In the genomic region with DNA sequence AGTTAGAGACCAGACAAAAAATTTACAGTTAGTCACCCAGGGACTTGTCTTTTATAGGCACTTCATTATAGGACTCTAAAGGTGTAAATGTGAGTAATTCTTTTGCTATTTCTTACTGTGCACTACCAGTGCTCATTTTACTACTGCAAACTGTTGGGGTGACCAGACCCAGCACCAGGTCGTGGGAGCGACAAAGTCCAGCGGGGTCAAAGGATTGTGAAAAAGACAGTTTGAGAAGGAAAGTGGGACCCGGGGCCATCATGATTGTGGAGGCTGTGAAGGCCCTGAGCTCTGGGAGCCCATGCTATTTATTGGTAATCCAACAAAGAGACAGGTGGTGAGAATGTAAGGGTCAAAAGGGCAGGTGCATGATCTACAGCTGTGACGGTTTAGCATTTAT, we compare ENCODE assay signal across 4 cellular contexts. TPM values are rescaled to one million over a fixed set of nuclear protein-coding genes. Genes with fewer than 3 reads are reported as not detected.
"Had no signal": no experiment of that assay in that cellular context is flagged by ENCODE, and none has a peak within 500 bp of the region (broad histone marks: within the 10 kb centered on the region; RNA-seq: fewer than 3 reads in every experiment).

No MANE protein-coding gene starts in this region.

RNA-seq across cellular contexts. Expression of gene CT45A1, which starts 21.2 kb away (rescaled TPM):
- total RNA-seq: HepG2, HT-29, IMR-90 had no signal
- polyA plus RNA-seq: HepG2, IgD-negative memory B cell, IMR-90 had no signal

RNA-seq across cellular contexts. Expression of gene CT45A3, which starts 33.3 kb away (rescaled TPM):
- total RNA-seq: HepG2, HT-29, IMR-90 had no signal
- polyA plus RNA-seq: HepG2, IgD-negative memory B cell, IMR-90 had no signal

RNA-seq across cellular contexts. Expression of gene CT45A5, which starts 50.6 kb away (rescaled TPM):
- total RNA-seq: HepG2, HT-29, IMR-90 had no signal
- polyA plus RNA-seq: HepG2, IgD-negative memory B cell, IMR-90 had no signal
